ENCODE assay signal across 27 cellular contexts in the genomic region with DNA sequence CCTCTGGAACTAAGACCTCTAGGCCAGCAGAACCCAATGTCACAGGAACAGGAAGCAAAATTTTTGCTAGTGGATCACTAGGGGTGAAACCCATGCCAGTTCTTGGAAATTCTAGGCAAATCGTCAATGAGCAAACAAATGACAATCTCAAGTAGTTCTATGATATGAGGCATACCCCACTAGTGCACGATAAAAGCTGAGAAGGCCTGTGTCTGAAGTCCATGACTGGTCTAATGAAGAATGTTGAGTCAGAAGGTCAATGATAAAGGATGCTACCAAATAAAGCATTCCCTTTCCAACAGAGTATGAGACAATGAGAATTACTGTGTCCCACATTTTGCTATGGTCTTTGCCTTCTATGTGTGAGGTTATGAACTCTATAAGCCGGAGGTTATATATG.
DNase-seq lines count a peak whose midpoint lies in the region; ATAC-seq, FAIRE-seq and TF ChIP-seq lines count a peak whose summit lies in the region.
"Had no signal": no experiment of that assay in that cellular context is flagged by ENCODE, and none has a peak within 500 bp of the region (broad histone marks: within the 10 kb centered on the region; RNA-seq: fewer than 3 reads in every experiment).

No MANE protein-coding gene starts in this region.

- dilution Hi-C loops in IMR-90 (cut with HindIII; ENCODE audit: low sequenced_read_pairs, unreplicated experiment): no loop called here

- H4K91ac ChIP-seq in IMR-90 (ENCODE audit: insufficient read depth, low read depth, low read length) (no peak overlapping the region), mesenchymal stem cell (ENCODE audit: low read length) (no peak overlapping the region)

- no peaks in the 10 kb centered on the region for H3K36me3 Mint-ChIP-seq in stimulated activated memory B cell treated with anti-CD40 and anti-IgM and Interleukin-4, amounts not matched to agents 10 μg/mL and 1 μg/mL and 100 μg/mL, for 72 hours
- H3K36me3 Mint-ChIP-seq: CD4-positive, CD25-positive, alpha-beta regulatory T cell had no signal

- no peaks in the 10 kb centered on the region for H3K4me1 ChIP-seq in IMR-90 (ENCODE audit: control insufficient read depth, insufficient read depth, low read length)
- H3K4me1 ChIP-seq in mesenchymal stem cell (ENCODE audit: control insufficient read depth, insufficient read depth, low read depth, low read length): no peaks in the 10 kb centered on the region
- no peaks in the 10 kb centered on the region for H3K4me1 ChIP-seq in ascending aorta
- H3K4me1 ChIP-seq: A549, Peyer's patch, SJSA1 had no signal

- H4K20me1 ChIP-seq in IMR-90 (ENCODE audit: insufficient read depth, low read length): no peaks in the 10 kb centered on the region

- no peak overlapping the region for H2BK20ac ChIP-seq in IMR-90 (ENCODE audit: low read depth, low read length)

- in situ Hi-C loops in IMR-90 (cut with MboI; ENCODE audit: low sequenced_read_pairs): no loop called here

- H4K5ac ChIP-seq in IMR-90 (ENCODE audit: low read depth, low read length): no peak overlapping the region

- H3K4me1 Mint-ChIP-seq in stimulated activated memory B cell treated with anti-CD40 and anti-IgM and Interleukin-4, amounts not matched to agents 10 μg/mL and 1 μg/mL and 100 μg/mL, for 72 hours: no peaks in the 10 kb centered on the region
- H3K4me1 Mint-ChIP-seq: CD4-positive, CD25-positive, alpha-beta regulatory T cell; GM23338; IgD-negative memory B cell had no signal

- H3K4me2 ChIP-seq in IMR-90 (ENCODE audit: low read depth, low read length) (no peak overlapping the region), mesenchymal stem cell (ENCODE audit: low read length, poor library complexity, severe bottlenecking) (no peak overlapping the region)
- H3K4me2 ChIP-seq: A549, GM23338 had no signal

- TF ChIP-seq POLR2A in IMR-90 (IDR thresholded peaks at IDR 0.05; ENCODE audit: low read depth, low read length): no peak

- H2AFZ ChIP-seq in IMR-90 (replicated peaks; ENCODE audit: low read length, poor library complexity) (no peak overlapping the region), mesenchymal stem cell (ENCODE audit: low read depth, low read length) (no peak overlapping the region)
- H2AFZ ChIP-seq: GM23338 had no signal

- no TSS peak for BruUV-seq in IMR-90 (replicated peaks; lab: Mats Ljungman, UMichigan)

- H3K27ac Mint-ChIP-seq in stimulated activated memory B cell treated with anti-CD40 and anti-IgM and Interleukin-4, amounts not matched to agents 10 μg/mL and 1 μg/mL and 100 μg/mL, for 72 hours: no peak overlapping the region
- H3K27ac Mint-ChIP-seq: CD4-positive, CD25-positive, alpha-beta regulatory T cell; GM23338; IgD-negative memory B cell had no signal

- H2AK5ac ChIP-seq in IMR-90 (ENCODE audit: low read depth, low read length): no peak overlapping the region
- H2AK5ac ChIP-seq in mesenchymal stem cell (ENCODE audit: low read length, severe bottlenecking): no peak overlapping the region

- no peak overlapping the region for H3K14ac ChIP-seq in IMR-90 (replicated peaks; ENCODE audit: low read depth, low read length)
- H3K14ac ChIP-seq in mesenchymal stem cell (ENCODE audit: low read length in 2 of 2): no peak overlapping the region

- ATAC-seq in IMR-90 (ENCODE audit: low read depth): peak; percentile 84
- no peak for ATAC-seq in stimulated activated memory B cell treated with anti-CD40 and anti-IgM and Interleukin-4, amounts not matched to agents 10 μg/mL and 1 μg/mL and 100 μg/mL, for 72 hours
- ATAC-seq: GM23338, Right ventricle myocardium inferior had no signal

- CTCF ChIA-PET in IMR-90 (lab: Yijun Ruan, JAX): no interaction called here

- H3K27ac ChIP-seq in IMR-90 (ENCODE audit: insufficient read depth, low read length) (no peak overlapping the region), mesenchymal stem cell (ENCODE audit: low read length, poor library complexity, severe bottlenecking) (no peak overlapping the region), ascending aorta (no peak overlapping the region)
- H3K27ac ChIP-seq: A549, HL-60, Peyer's patch, SJSA1 had no signal

- no peak overlapping the region for H3K9ac ChIP-seq in IMR-90 (ENCODE audit: low read depth, low read length)
- H3K9ac ChIP-seq in mesenchymal stem cell (ENCODE audit: low read length): no peak overlapping the region

- WGBS in IMR-90 (ENCODE audit: extremely low coverage in 2 of 2, insufficient read length in 1 of 2), 2 experiments: no CpG with 5 or more reads among the region's 3 CpGs
- whole genome bisulfite sequencing in mesenchymal stem cell: 41% methylated on average over 2 of the region's 3 CpGs

- no peak for TF ChIP-seq RAD21 in IMR-90 (IDR thresholded peaks at IDR 0.05; ENCODE audit: low read length)

- TF ChIP-seq CTCF in IMR-90 (conservative IDR thresholded peaks at IDR 0.05; ENCODE audit: low read depth, low read length) (no peak), bronchial epithelial cell (IDR thresholded peaks at IDR 0.05; ENCODE audit: insufficient read depth, low read length, severe bottlenecking) (no peak), ascending aorta (IDR thresholded peaks at IDR 0.05) (no peak)

- H3K23ac ChIP-seq in IMR-90 (ENCODE audit: low read depth, low read length) (no peak overlapping the region), mesenchymal stem cell (ENCODE audit: low read length in 2 of 2) (no peak overlapping the region)

- H3K9me3 Mint-ChIP-seq in stimulated activated memory B cell treated with anti-CD40 and anti-IgM and Interleukin-4, amounts not matched to agents 10 μg/mL and 1 μg/mL and 100 μg/mL, for 72 hours: peaks cover 2% of the 10 kb centered on the region

- no peaks in the 10 kb centered on the region for H3K9me3 ChIP-seq in IMR-90 (ENCODE audit: control insufficient read depth, insufficient read depth, low read length)
- H3K9me3 ChIP-seq in mesenchymal stem cell (ENCODE audit: control insufficient read depth, low read length): peaks cover 7% of the 10 kb centered on the region
- H3K9me3 ChIP-seq in ascending aorta: no peaks in the 10 kb centered on the region
- H3K9me3 ChIP-seq: A549, HAP-1, Peyer's patch, SJSA1 had no signal

- H3K9me1 ChIP-seq in IMR-90 (ENCODE audit: insufficient read depth, low read length): no peaks in the 10 kb centered on the region

- H3K27me3 ChIP-seq in IMR-90 (ENCODE audit: control insufficient read depth, insufficient read depth, low read length) (no peaks in the 10 kb centered on the region), bronchial epithelial cell (ENCODE audit: control insufficient read depth, insufficient read depth, low read length) (no peaks in the 10 kb centered on the region), mesenchymal stem cell (ENCODE audit: control insufficient read depth in 1 of 2, insufficient read depth in 1 of 2, low read length in 2 of 2) (no peaks in the 10 kb centered on the region), ascending aorta (no peaks in the 10 kb centered on the region)
- H3K27me3 ChIP-seq: Peyer's patch had no signal

- intact Hi-C loops in IMR-90 (cut with micrococcal nuclease): no loop called here
- intact Hi-C loops in ascending aorta (cut with DNase I): no loop called here

- H2BK5ac ChIP-seq in IMR-90 (ENCODE audit: low read depth, low read length, poor library complexity, severe bottlenecking) (peak overlapping the region; percentile 36), mesenchymal stem cell (ENCODE audit: low read depth, low read length, poor library complexity, severe bottlenecking) (no peak overlapping the region)

- H3K79me1 ChIP-seq in IMR-90 (ENCODE audit: low read depth in 1 of 2, low read length in 2 of 2) (no peaks in the 10 kb centered on the region), mesenchymal stem cell (replicated peaks; ENCODE audit: low read length, poor library complexity, severe bottlenecking) (no peaks in the 10 kb centered on the region)

- H2AK9ac ChIP-seq in IMR-90 (replicated peaks; ENCODE audit: low read depth, low read length, poor library complexity): no peak overlapping the region

- H3K4me3 Mint-ChIP-seq in stimulated activated memory B cell treated with anti-CD40 and anti-IgM and Interleukin-4, amounts not matched to agents 10 μg/mL and 1 μg/mL and 100 μg/mL, for 72 hours: no peak overlapping the region
- H3K4me3 Mint-ChIP-seq: CD4-positive, CD25-positive, alpha-beta regulatory T cell; GM23338; IgD-negative memory B cell had no signal

- no peak for FAIRE-seq in bronchial epithelial cell (lab: Jason Lieb, UNC)
- FAIRE-seq: A549, G401.6, GM18507 had no signal

- H2BK15ac ChIP-seq in IMR-90 (ENCODE audit: low read depth, low read length) (peak overlapping the region; percentile 34; the same call in 1 of the 3 replicates), mesenchymal stem cell (ENCODE audit: low read depth, poor library complexity, severe bottlenecking) (no peak overlapping the region)

- H2BK12ac ChIP-seq in mesenchymal stem cell (ENCODE audit: low read length in 2 of 2): no peak overlapping the region

- no peaks in the 10 kb centered on the region for H3K36me3 ChIP-seq in IMR-90 (ENCODE audit: control insufficient read depth, insufficient read depth, low read length)
- no peaks in the 10 kb centered on the region for H3K36me3 ChIP-seq in bronchial epithelial cell (ENCODE audit: control insufficient read depth, insufficient read depth, low read length)
- H3K36me3 ChIP-seq in mesenchymal stem cell (ENCODE audit: control insufficient read depth in 1 of 2, insufficient read depth in 2 of 2, low read depth in 1 of 2, low read length in 2 of 2): no peaks in the 10 kb centered on the region
- no peaks in the 10 kb centered on the region for H3K36me3 ChIP-seq in ascending aorta
- H3K36me3 ChIP-seq: HAP-1, Peyer's patch, SJSA1 had no signal

- no peak overlapping the region for H3K4ac ChIP-seq in IMR-90 (ENCODE audit: low read depth, low read length)
- H3K4ac ChIP-seq in mesenchymal stem cell (ENCODE audit: low read depth in 1 of 2, low read length in 2 of 2): no peak overlapping the region

- peak; percentile 73 for DNase-seq in EH (ENCODE audit: low read depth)
- DNase-seq in IMR-90: peak; percentile 77
- peak; percentile 1 for DNase-seq in bronchial epithelial cell (ENCODE audit: low read depth)
- peak; percentile 20 for DNase-seq in mesenchymal stem cell
- no peak for DNase-seq in ascending aorta (ENCODE audit: low spot score in 2 of 2)
- DNase-seq in stimulated activated naive CD4-positive, alpha-beta T cell (lab: John Stamatoyannopoulos, UW): no peak
- DNase-seq in DMS79 (lab: John Stamatoyannopoulos, UW): no peak
- DNase-seq: CD4-positive, CD25-positive, alpha-beta regulatory T cell; COR-L47; DMS79 treated with DMSO at 0.1 percent for 48 hours; MV-4-11; NCI-H1105 treated with DMSO at 0.1 percent for 48 hours; NCI-H1694 treated with DMSO at 0.1 percent for 48 hours; NCI-H2081 treated with DMSO at 0.1 percent for 48 hours; NCI-H2171 treated with DMSO at 0.1 percent for 48 hours; NCI-H524 treated with DMSO at 0.1 percent for 48 hours; Peyer's patch had no signal

- H3K18ac ChIP-seq in IMR-90 (ENCODE audit: low read depth, low read length): no peak overlapping the region; the same call in 1 of the 2 replicates
- no peak overlapping the region for H3K18ac ChIP-seq in mesenchymal stem cell (ENCODE audit: low read depth in 1 of 2, low read length in 2 of 2)

- no peaks in the 10 kb centered on the region for H3K27me3 Mint-ChIP-seq in stimulated activated memory B cell treated with anti-CD40 and anti-IgM and Interleukin-4, amounts not matched to agents 10 μg/mL and 1 μg/mL and 100 μg/mL, for 72 hours
- H3K27me3 Mint-ChIP-seq: CD4-positive, CD25-positive, alpha-beta regulatory T cell had no signal

- POLR2A ChIA-PET in IMR-90 (lab: Charles Lee; ENCODE audit: unreplicated experiment): no interaction called here

- no peak overlapping the region for H4K8ac ChIP-seq in IMR-90 (ENCODE audit: low read depth in 2 of 2, low read length in 2 of 2)
- H4K8ac ChIP-seq in mesenchymal stem cell (ENCODE audit: low read length): no peak overlapping the region

- H2BK120ac ChIP-seq in IMR-90 (ENCODE audit: low read depth, low read length) (no peak overlapping the region), mesenchymal stem cell (ENCODE audit: low read depth, low read length) (no peak overlapping the region)

- H3K4me3 ChIP-seq in IMR-90 (ENCODE audit: insufficient read depth, low read depth, low read length) (no peak overlapping the region), bronchial epithelial cell (ENCODE audit: low read depth, low read length) (no peak overlapping the region), mesenchymal stem cell (ENCODE audit: insufficient read depth in 1 of 2, low read depth in 1 of 2, low read length in 2 of 2) (no peak overlapping the region), ascending aorta (no peak overlapping the region)
- H3K4me3 ChIP-seq: A549, GM23338, HAP-1, Peyer's patch, SJSA1 had no signal

- no peak overlapping the region for H3K56ac ChIP-seq in IMR-90 (ENCODE audit: extremely low read depth, insufficient read depth, low read length)

Comparison
In these comparisons a context has a peak if more than half of its experiments do, and no peak if none do; other contexts are left out.
1. DNase-seq: peak in EH (single experiment), IMR-90 (single experiment), bronchial epithelial cell (single experiment) and mesenchymal stem cell (single experiment); none in ascending aorta (0 of 2), stimulated activated naive CD4-positive, alpha-beta T cell (0 of 6) and DMS79 (single experiment).